Comparison of ENCODE assay signal across 38 cellular contexts in the genomic region with DNA sequence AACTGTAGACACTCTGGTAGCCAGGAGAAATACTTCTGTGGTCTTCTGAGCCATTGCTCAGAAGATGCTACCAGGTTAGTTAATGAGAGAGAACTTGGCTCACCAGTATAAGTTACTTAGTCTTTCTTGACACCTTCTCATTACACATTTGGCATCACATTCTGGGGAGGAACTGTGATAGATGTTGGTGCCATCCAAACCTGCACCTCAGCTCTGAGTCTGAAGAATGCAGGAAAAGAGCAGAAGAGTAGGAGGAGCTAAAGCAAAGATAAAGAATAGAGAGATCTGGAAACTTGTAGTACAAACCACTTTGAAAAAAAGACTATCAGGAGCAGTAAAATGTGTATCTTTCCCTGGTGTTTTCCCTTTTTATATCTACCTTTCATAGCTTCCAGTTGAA.
"Had no signal": no experiment of that assay in that cellular context is flagged by ENCODE, and none has a peak within 500 bp of the region (broad histone marks: within the 10 kb centered on the region; RNA-seq: fewer than 3 reads in every experiment).

No MANE protein-coding gene starts in this region.

- H3K27me3 Mint-ChIP-seq: activated naive CD4-positive, alpha-beta T cell treated with anti-CD3 and anti-CD28 coated beads, Interleukin-2, amount 10 ng/mL, durations not matched to agents 7 days and 5 days; activated naive CD4-positive, alpha-beta T cell treated with anti-CD3 and anti-CD28 coated beads, Interleukin-2, amount 50 U/mL, for 24 hours; activated naive CD8-positive, alpha-beta T cell; activated naive CD8-positive, alpha-beta T cell treated with anti-CD3 and anti-CD28 coated beads for 36 hours; activated naive CD8-positive, alpha-beta T cell treated with anti-CD3 and anti-CD28 coated beads, Interleukin-2, amount 10 ng/mL, durations not matched to agents 7 days and 5 days; activated naive CD8-positive, alpha-beta T cell treated with anti-CD3 and anti-CD28 coated beads, Interleukin-2, amount 50 U/mL, for 24 hours; activated T-cell treated with anti-CD3 and anti-CD28 coated beads, Interleukin-2, amount 50 U/mL, for 24 hours; activated T-helper 17 cell treated with anti-CD3 and anti-CD28 coated beads, Interleukin-2, amount 50 U/mL, for 72 hours; brain; central memory CD8-positive, alpha-beta T cell had no signal

- H3K4me1 ChIP-seq: ascending aorta, body of pancreas had no signal

- H3K9me3 Mint-ChIP-seq: activated naive CD4-positive, alpha-beta T cell treated with anti-CD3 and anti-CD28 coated beads for 36 hours; activated naive CD4-positive, alpha-beta T cell treated with anti-CD3 and anti-CD28 coated beads, Interleukin-2, amount 10 ng/mL, durations not matched to agents 7 days and 5 days; activated naive CD4-positive, alpha-beta T cell treated with anti-CD3 and anti-CD28 coated beads, Interleukin-2, amount 50 U/mL, for 24 hours; activated naive CD4-positive, alpha-beta T cell treated with anti-CD3 and anti-CD28 coated beads, Interleukin-2, amount 50 U/mL, for 72 hours; activated naive CD8-positive, alpha-beta T cell treated with anti-CD3 and anti-CD28 coated beads for 36 hours; activated naive CD8-positive, alpha-beta T cell treated with anti-CD3 and anti-CD28 coated beads, Interleukin-2, amount 10 ng/mL, durations not matched to agents 7 days and 5 days; activated naive CD8-positive, alpha-beta T cell treated with anti-CD3 and anti-CD28 coated beads, Interleukin-2, amount 50 U/mL, for 24 hours; activated T-cell treated with anti-CD3 and anti-CD28 coated beads, Interleukin-2, amount 50 U/mL, for 24 hours; activated T-cell treated with anti-CD3 and anti-CD28 coated beads, Interleukin-2, amount 50 U/mL, for 4 hours; activated T-cell treated with anti-CD3 and anti-CD28 coated beads, Interleukin-2, amount 50 U/mL, for 72 hours; activated T-helper 1 cell treated with anti-CD3 and anti-CD28 coated beads, Interleukin-12 subunit alpha, Interleukin-12 subunit beta, Interleukin-2, Interleukin-4 antibody, amounts not matched to agents 30 ng/mL and 10 ng/mL and 1 ng/mL, durations not matched to agents 14 hours and 24 hours and 36 hours; activated T-helper 17 cell treated with anti-CD3 and anti-CD28 coated beads, Interleukin-2, amount 50 U/mL, for 72 hours; activated T-helper 2 cell treated with anti-CD3 and anti-CD28 coated beads, Interferon-gamma antibody, Interleukin-2, Interleukin-4, amounts not matched to agents 10 μg/mL and 5 μg/mL and 100 μg/mL, durations not matched to agents 14 hours and 24 hours and 36 hours; brain; central memory CD8-positive, alpha-beta T cell had no signal

- H3K9me3 ChIP-seq: adrenal gland, ascending aorta, body of pancreas, breast epithelium had no signal

- H3K36me3 Mint-ChIP-seq: activated naive CD4-positive, alpha-beta T cell treated with anti-CD3 and anti-CD28 coated beads, Interleukin-2, amount 10 ng/mL, durations not matched to agents 7 days and 5 days; activated naive CD4-positive, alpha-beta T cell treated with anti-CD3 and anti-CD28 coated beads, Interleukin-2, amount 50 U/mL, for 24 hours; activated naive CD4-positive, alpha-beta T cell treated with anti-CD3 and anti-CD28 coated beads, Interleukin-2, amount 50 U/mL, for 72 hours; activated naive CD8-positive, alpha-beta T cell; activated naive CD8-positive, alpha-beta T cell treated with anti-CD3 and anti-CD28 coated beads for 36 hours; activated naive CD8-positive, alpha-beta T cell treated with anti-CD3 and anti-CD28 coated beads, Interleukin-2, amount 10 ng/mL, durations not matched to agents 7 days and 5 days had no signal

- H3K4me3 ChIP-seq: adrenal gland, ascending aorta, body of pancreas, breast epithelium, cardiac muscle cell had no signal

- H3K4me1 Mint-ChIP-seq: activated naive CD4-positive, alpha-beta T cell treated with anti-CD3 and anti-CD28 coated beads, Interleukin-2, amount 10 ng/mL, durations not matched to agents 7 days and 5 days; activated naive CD4-positive, alpha-beta T cell treated with anti-CD3 and anti-CD28 coated beads, Interleukin-2, amount 50 U/mL, for 24 hours; activated naive CD8-positive, alpha-beta T cell treated with anti-CD3 and anti-CD28 coated beads for 36 hours; activated naive CD8-positive, alpha-beta T cell treated with anti-CD3 and anti-CD28 coated beads, Interleukin-2, amount 10 ng/mL, durations not matched to agents 7 days and 5 days; activated naive CD8-positive, alpha-beta T cell treated with anti-CD3 and anti-CD28 coated beads, Interleukin-2, amount 50 U/mL, for 24 hours; activated T-helper 17 cell treated with anti-CD3 and anti-CD28 coated beads, Interleukin-2, amount 50 U/mL, for 72 hours; central memory CD8-positive, alpha-beta T cell had no signal

- H3K27ac ChIP-seq: adrenal gland, ascending aorta, body of pancreas, brain microvascular endothelial cell, breast epithelium, cardiac muscle cell had no signal

- H3K27ac Mint-ChIP-seq: activated naive CD4-positive, alpha-beta T cell treated with anti-CD3 and anti-CD28 coated beads for 36 hours; activated naive CD4-positive, alpha-beta T cell treated with anti-CD3 and anti-CD28 coated beads, Interleukin-2, amount 10 ng/mL, durations not matched to agents 7 days and 5 days; activated naive CD4-positive, alpha-beta T cell treated with anti-CD3 and anti-CD28 coated beads, Interleukin-2, amount 50 U/mL, for 24 hours; activated naive CD4-positive, alpha-beta T cell treated with anti-CD3 and anti-CD28 coated beads, Interleukin-2, amount 50 U/mL, for 72 hours; activated naive CD8-positive, alpha-beta T cell; activated naive CD8-positive, alpha-beta T cell treated with anti-CD3 and anti-CD28 coated beads for 36 hours; activated naive CD8-positive, alpha-beta T cell treated with anti-CD3 and anti-CD28 coated beads, Interleukin-2, amount 10 ng/mL, durations not matched to agents 7 days and 5 days; activated naive CD8-positive, alpha-beta T cell treated with anti-CD3 and anti-CD28 coated beads, Interleukin-2, amount 50 U/mL, for 24 hours; activated T-cell treated with anti-CD3 and anti-CD28 coated beads, Interleukin-2, amount 50 U/mL, for 24 hours; activated T-cell treated with anti-CD3 and anti-CD28 coated beads, Interleukin-2, amount 50 U/mL, for 72 hours; activated T-helper 1 cell treated with anti-CD3 and anti-CD28 coated beads, Interleukin-12 subunit alpha, Interleukin-12 subunit beta, Interleukin-2, Interleukin-4 antibody, amounts not matched to agents 30 ng/mL and 10 ng/mL and 1 ng/mL, durations not matched to agents 14 hours and 24 hours and 36 hours; activated T-helper 17 cell treated with anti-CD3 and anti-CD28 coated beads, Interleukin-2, amount 50 U/mL, for 72 hours; activated T-helper 2 cell treated with anti-CD3 and anti-CD28 coated beads, Interferon-gamma antibody, Interleukin-2, Interleukin-4, amounts not matched to agents 10 μg/mL and 5 μg/mL and 100 μg/mL, durations not matched to agents 14 hours and 24 hours and 36 hours had no signal

- H3K4me3 Mint-ChIP-seq: activated naive CD4-positive, alpha-beta T cell treated with anti-CD3 and anti-CD28 coated beads for 36 hours; activated naive CD4-positive, alpha-beta T cell treated with anti-CD3 and anti-CD28 coated beads, Interleukin-2, amount 10 ng/mL, durations not matched to agents 7 days and 5 days; activated naive CD4-positive, alpha-beta T cell treated with anti-CD3 and anti-CD28 coated beads, Interleukin-2, amount 50 U/mL, for 24 hours; activated naive CD8-positive, alpha-beta T cell; activated naive CD8-positive, alpha-beta T cell treated with anti-CD3 and anti-CD28 coated beads for 36 hours; activated naive CD8-positive, alpha-beta T cell treated with anti-CD3 and anti-CD28 coated beads, Interleukin-2, amount 10 ng/mL, durations not matched to agents 7 days and 5 days; activated naive CD8-positive, alpha-beta T cell treated with anti-CD3 and anti-CD28 coated beads, Interleukin-2, amount 50 U/mL, for 24 hours; activated T-cell treated with anti-CD3 and anti-CD28 coated beads, Interleukin-2, amount 50 U/mL, for 24 hours; activated T-cell treated with anti-CD3 and anti-CD28 coated beads, Interleukin-2, amount 50 U/mL, for 4 hours; activated T-cell treated with anti-CD3 and anti-CD28 coated beads, Interleukin-2, amount 50 U/mL, for 72 hours; activated T-helper 1 cell treated with anti-CD3 and anti-CD28 coated beads, Interleukin-12 subunit alpha, Interleukin-12 subunit beta, Interleukin-2, Interleukin-4 antibody, amounts not matched to agents 30 ng/mL and 10 ng/mL and 1 ng/mL, durations not matched to agents 14 hours and 24 hours and 36 hours; activated T-helper 17 cell treated with anti-CD3 and anti-CD28 coated beads, Interleukin-2, amount 50 U/mL, for 72 hours; brain; central memory CD8-positive, alpha-beta T cell had no signal

- H3K27me3 ChIP-seq: adrenal gland, ascending aorta, body of pancreas, brain microvascular endothelial cell, breast epithelium, cardiac muscle cell had no signal

- H3K36me3 ChIP-seq: ascending aorta, brain microvascular endothelial cell, breast epithelium had no signal

- ATAC-seq: activated naive CD4-positive, alpha-beta T cell treated with anti-CD3 and anti-CD28 coated beads, Interleukin-2, amount 50 U/mL, for 72 hours; activated naive CD8-positive, alpha-beta T cell treated with anti-CD3 and anti-CD28 coated beads, Interleukin-2, amount 50 U/mL, for 24 hours; activated T-cell treated with anti-CD3 and anti-CD28 coated beads, Interleukin-2, amount 50 U/mL, for 4 hours; activated T-cell treated with anti-CD3 and anti-CD28 coated beads, Interleukin-2, amount 50 U/mL, for 72 hours; activated T-helper 17 cell treated with anti-CD3 and anti-CD28 coated beads, Interleukin-2, amount 50 U/mL, for 72 hours; body of pancreas had no signal

- DNase-seq: activated effector memory CD4-positive, alpha-beta T cell treated with anti-CD3 and anti-CD28 coated beads, Interleukin-2, amount 50 U/mL, for 16 hours; activated effector memory CD4-positive, alpha-beta T cell treated with Interleukin-2 at 50 U/mL for 16 hours; activated gamma-delta T cell; activated gamma-delta T cell treated with Interleukin-2 at 50 U/mL for 16 hours; activated naive CD4-positive, alpha-beta T cell; activated naive CD4-positive, alpha-beta T cell treated with anti-CD3 and anti-CD28 coated beads for 36 hours; activated naive CD4-positive, alpha-beta T cell treated with anti-CD3 and anti-CD28 coated beads, Interleukin-2, amount 10 ng/mL, durations not matched to agents 7 days and 5 days; activated naive CD4-positive, alpha-beta T cell treated with anti-CD3 and anti-CD28 coated beads, Interleukin-2, amount 50 U/mL, for 16 hours; activated naive CD4-positive, alpha-beta T cell treated with Interleukin-2 at 50 U/mL for 16 hours; activated naive CD8-positive, alpha-beta T cell treated with anti-CD3 and anti-CD28 coated beads for 36 hours; activated naive CD8-positive, alpha-beta T cell treated with anti-CD3 and anti-CD28 coated beads, Interleukin-2, amount 10 ng/mL, durations not matched to agents 7 days and 5 days; activated naive CD8-positive, alpha-beta T cell treated with anti-CD3 and anti-CD28 coated beads, Interleukin-2, amount 50 U/mL, for 24 hours; activated T-cell treated with anti-CD3 and anti-CD28 coated beads for 4 hours; activated T-cell treated with anti-CD3 and anti-CD28 coated beads, Interleukin-2, amount 50 U/mL, for 1 hour; activated T-cell treated with anti-CD3 and anti-CD28 coated beads, Interleukin-2, amount 50 U/mL, for 24 hours; activated T-cell treated with anti-CD3 and anti-CD28 coated beads, Interleukin-2, amount 50 U/mL, for 4 hours; activated T-cell treated with anti-CD3 and anti-CD28 coated beads, Interleukin-2, amount 50 U/mL, for 48 hours; activated T-cell treated with anti-CD3 and anti-CD28 coated beads, Interleukin-2, amount 50 U/mL, for 72 hours; adrenal gland; amniotic stem cell; amygdala; anterior cingulate cortex; aorta; body of pancreas; brain microvascular endothelial cell; central memory CD4-positive, alpha-beta T cell; cerebellar nuclear complex had no signal
